ENCODE assay signal across 17 cellular contexts in genomic region chr11:90251599-90251998, GRCh38. TPM values are rescaled to one million over a fixed set of nuclear protein-coding genes. Genes with fewer than 3 reads are reported as not detected.
DNase-seq lines count a peak whose midpoint lies in the region; ATAC-seq, FAIRE-seq and TF ChIP-seq lines count a peak whose summit lies in the region.
"Had no signal": no experiment of that assay in that cellular context is flagged by ENCODE, and none has a peak within 500 bp of the region (broad histone marks: within the 10 kb centered on the region; RNA-seq: fewer than 3 reads in every experiment).

No MANE protein-coding gene starts in this region.

- peaks cover 2% of the 10 kb centered on the region for H3K27me3 Mint-ChIP-seq in activated T-cell treated with anti-CD3 and anti-CD28 coated beads, Interleukin-2, amount 50 U/mL, for 4 hours (ENCODE audit: low read depth)

- peak overlapping the region; percentile 67 for H3K4me3 Mint-ChIP-seq in activated T-cell treated with anti-CD3 and anti-CD28 coated beads, Interleukin-2, amount 50 U/mL, for 4 hours
- H3K4me3 Mint-ChIP-seq: dendritic cell treated with granulocyte-macrophage colony-stimulating factor and Interleukin-4, amounts not matched to agents 40 ng/mL and 50 ng/mL, for 4 days had no signal

- H3K9me3 ChIP-seq in suprapubic skin, result no peaks in the 10 kb centered on the region
- H3K9me3 ChIP-seq: pancreas had no signal

- 54% methylated on average over 2 of the region's 2 CpGs for WGBS in suprapubic skin

- no peaks in the 10 kb centered on the region for H3K9me3 Mint-ChIP-seq in activated T-cell treated with anti-CD3 and anti-CD28 coated beads, Interleukin-2, amount 50 U/mL, for 4 hours
- H3K9me3 Mint-ChIP-seq: activated T-helper 1 cell treated with anti-CD3 and anti-CD28 coated beads, Interleukin-12 subunit alpha, Interleukin-12 subunit beta, Interleukin-2, Interleukin-4 antibody, amounts not matched to agents 30 ng/mL and 10 ng/mL and 1 ng/mL, durations not matched to agents 14 hours and 24 hours and 36 hours; dendritic cell treated with granulocyte-macrophage colony-stimulating factor and Interleukin-4, amounts not matched to agents 40 ng/mL and 50 ng/mL, for 4 days; stimulated activated memory B cell treated with anti-CD40 and anti-IgM and Interleukin-4, amounts not matched to agents 10 μg/mL and 1 μg/mL and 100 μg/mL, for 72 hours had no signal

- TF ChIP-seq EP300 in suprapubic skin (IDR thresholded peaks at IDR 0.05), result no peak

- no peak overlapping the region for H3K4me3 ChIP-seq in epithelial cell of esophagus (ENCODE audit: low read length)
- no peak overlapping the region for H3K4me3 ChIP-seq in suprapubic skin
- H3K4me3 ChIP-seq: pancreas had no signal

- peaks cover 8% of the 10 kb centered on the region for H3K4me1 Mint-ChIP-seq in activated T-cell treated with anti-CD3 and anti-CD28 coated beads, Interleukin-2, amount 50 U/mL, for 4 hours (ENCODE audit: low read depth)

- TF ChIP-seq POLR2A in suprapubic skin (IDR thresholded peaks at IDR 0.05), result no peak

- DNase-seq in activated T-cell treated with anti-CD3 and anti-CD28 coated beads, Interleukin-2, amount 50 U/mL, for 4 hours, result no peak
- DNase-seq in activated T-cell treated with anti-CD3 and anti-CD28 coated beads, Interleukin-2, amount 50 U/mL, for 1 hour, result no peak
- DNase-seq in GM19239 (ENCODE audit: insufficient read length, low spot score), result no peak
- DNase-seq in NCI-H774 (lab: John Stamatoyannopoulos, UW), result peak; percentile 98
- DNase-seq in epithelial cell of esophagus (ENCODE audit: low read depth), result peak; percentile 7
- DNase-seq in kidney tubule cell (ENCODE audit: low spot score), result no peak
- DNase-seq in effector CD4-positive, alpha-beta T cell, result no peak
- DNase-seq in suprapubic skin (ENCODE audit: low spot score in 2 of 2), result no peak
- DNase-seq: DMS 273 treated with DMSO at 0.1 percent for 48 hours, hippocampal formation, NCI-H146, NCI-H526 treated with DMSO at 0.1 percent for 48 hours, pancreas had no signal

- FAIRE-seq in GM19239 (lab: Jason Lieb, UNC), result peak; percentile 77
- FAIRE-seq: pancreas had no signal

- H3K27ac ChIP-seq in suprapubic skin, result no peak overlapping the region
- H3K27ac ChIP-seq: pancreas had no signal

- H3K27me3 ChIP-seq in suprapubic skin, result peaks cover 2% of the 10 kb centered on the region

- H3K36me3 Mint-ChIP-seq in activated T-cell treated with anti-CD3 and anti-CD28 coated beads, Interleukin-2, amount 50 U/mL, for 4 hours (ENCODE audit: insufficient read depth), result no peaks in the 10 kb centered on the region
- H3K36me3 Mint-ChIP-seq: stimulated activated memory B cell treated with anti-CD40 and anti-IgM and Interleukin-4, amounts not matched to agents 10 μg/mL and 1 μg/mL and 100 μg/mL, for 72 hours had no signal

- ATAC-seq in activated T-cell treated with anti-CD3 and anti-CD28 coated beads, Interleukin-2, amount 50 U/mL, for 4 hours, result no peak
- ATAC-seq: HCT116; pancreas; stimulated activated memory B cell treated with anti-CD40 and anti-IgM and Interleukin-4, amounts not matched to agents 10 μg/mL and 1 μg/mL and 100 μg/mL, for 72 hours had no signal

- H3K4me1 ChIP-seq in suprapubic skin, result no peaks in the 10 kb centered on the region
- H3K4me1 ChIP-seq: pancreas had no signal

- TF ChIP-seq CTCF in epithelial cell of esophagus (IDR thresholded peaks at IDR 0.05; ENCODE audit: insufficient read depth, low read depth, low read length, missing control alignments) (no peak), suprapubic skin (IDR thresholded peaks at IDR 0.05) (no peak)

- no peaks in the 10 kb centered on the region for H3K36me3 ChIP-seq in suprapubic skin
- H3K36me3 ChIP-seq: pancreas had no signal

RNA-seq across cellular contexts. Expression of gene CHORDC1, which starts 28.8 kb away (rescaled TPM):
- total RNA-seq in activated T-cell treated with anti-CD3 and anti-CD28 coated beads, Interleukin-2, amount 50 U/mL, for 4 hours, result 100 to 1,000 TPM; 134 to 167 (median 149) TPM
- total RNA-seq in suprapubic skin, result 10 to 100 TPM; 26.9 to 70.7 (median 29.8) TPM

Comparison
In these comparisons a context has a peak if more than half of its experiments do, and no peak if none do; other contexts are left out.
1. DNase-seq: peak in NCI-H774 (single experiment) and epithelial cell of esophagus (single experiment); none in activated T-cell treated with anti-CD3 and anti-CD28 coated beads, Interleukin-2, amount 50 U/mL, for 4 hours (single experiment), activated T-cell treated with anti-CD3 and anti-CD28 coated beads, Interleukin-2, amount 50 U/mL, for 1 hour (single experiment), GM19239 (single experiment), kidney tubule cell (single experiment), effector CD4-positive, alpha-beta T cell (single experiment) and suprapubic skin (0 of 2).